ENCODE assay signal across 13 cellular contexts in the genomic region with DNA sequence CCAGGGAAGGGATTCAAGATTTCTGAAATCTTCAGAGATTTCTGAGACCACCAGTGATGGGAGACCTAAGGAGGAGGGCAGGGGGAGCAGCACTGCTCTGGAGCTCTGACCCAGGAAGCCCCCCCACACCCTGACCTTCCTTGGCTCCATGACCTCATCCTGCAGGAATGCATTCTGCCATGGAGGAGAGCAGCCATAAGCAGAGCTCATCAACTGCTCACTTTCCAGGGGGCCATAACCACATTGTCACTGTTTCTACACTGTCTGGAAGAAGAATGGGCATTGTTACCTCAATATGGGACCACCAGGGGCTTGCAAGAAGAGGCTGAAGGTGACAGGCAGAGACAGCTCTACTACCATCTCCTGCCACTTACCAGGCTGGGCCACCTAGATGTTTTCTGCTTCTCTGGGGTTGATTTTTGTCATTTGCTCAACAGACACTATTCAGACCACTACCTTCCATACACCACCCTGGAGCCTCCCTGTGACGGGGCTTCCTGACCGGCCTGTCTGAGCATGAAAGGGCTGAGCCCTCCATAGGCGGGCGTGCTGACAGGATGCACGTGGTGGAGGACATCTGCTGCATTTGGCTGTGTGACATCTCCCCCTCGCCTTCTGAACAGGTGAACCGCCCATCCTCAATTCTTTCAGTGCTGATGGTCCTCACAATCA. TPM values are rescaled to one million over a fixed set of nuclear protein-coding genes. Genes with fewer than 3 reads are reported as not detected.
DNase-seq lines count a peak whose midpoint lies in the region; ATAC-seq and TF ChIP-seq lines count a peak whose summit lies in the region.
"Had no signal": no experiment of that assay in that cellular context is flagged by ENCODE, and none has a peak within 500 bp of the region (broad histone marks: within the 10 kb centered on the region; RNA-seq: fewer than 3 reads in every experiment).

No MANE protein-coding gene starts in this region.

- H3K4me3 ChIP-seq in SJCRH30 (no peak overlapping the region), fibroblast of villous mesenchyme (ENCODE audit: low read depth, low read length) (no peak overlapping the region), skeletal muscle satellite cell (ENCODE audit: low read length) (no peak overlapping the region)
- H3K4me3 ChIP-seq: colonic mucosa, right atrium auricular region, SK-N-MC had no signal

- DNase-seq in SHP77 (lab: John Stamatoyannopoulos, UW) (peak; percentile 5 to 9), SHP77 treated with DMSO at 0.1 percent for 48 hours (lab: John Stamatoyannopoulos, UW) (no peak), SJCRH30 (peak; percentile 84 to 86), fibroblast of villous mesenchyme (ENCODE audit: low read depth) (peak; percentile 34), anterior cingulate cortex (lab: John Stamatoyannopoulos, UW) (no peak), NCI-H1436 (lab: John Stamatoyannopoulos, UW) (no peak)
- DNase-seq: colonic mucosa, NCI-H187 treated with DMSO at 0.1 percent for 48 hours had no signal

- ATAC-seq in HG03159 (IDR thresholded peaks at IDR 0.05; ENCODE audit: unreplicated experiment), result no peak

- H3K9me3 ChIP-seq in SJCRH30 (replicated peaks), result no peaks in the 10 kb centered on the region
- H3K9me3 ChIP-seq in skeletal muscle satellite cell (replicated peaks; ENCODE audit: low read length), result no peaks in the 10 kb centered on the region
- H3K9me3 ChIP-seq: colonic mucosa, right atrium auricular region had no signal

- peak overlapping the region; percentile 100 for H3K27ac ChIP-seq in SJCRH30
- H3K27ac ChIP-seq: colonic mucosa, right atrium auricular region, SK-N-MC had no signal

- H3K4me1 ChIP-seq in SJCRH30 (peaks cover 27% of the 10 kb centered on the region), skeletal muscle satellite cell (ENCODE audit: control insufficient read depth, insufficient read depth, low read length) (peaks cover 33% of the 10 kb centered on the region)

- no peaks in the 10 kb centered on the region for H3K27me3 ChIP-seq in SJCRH30
- H3K27me3 ChIP-seq in skeletal muscle satellite cell (ENCODE audit: control insufficient read depth, insufficient read depth, low read length), result no peaks in the 10 kb centered on the region
- H3K27me3 ChIP-seq: colonic mucosa, right atrium auricular region had no signal

- no peak overlapping the region for H3K9ac ChIP-seq in skeletal muscle satellite cell (ENCODE audit: low read depth, low read length)

- TF ChIP-seq CTCF in fibroblast of villous mesenchyme (IDR thresholded peaks at IDR 0.05; ENCODE audit: insufficient read depth, low read depth, low read length), result no peak

- H3K36me3 ChIP-seq in SJCRH30 (no peaks in the 10 kb centered on the region), skeletal muscle satellite cell (ENCODE audit: insufficient read depth, low read length) (no peaks in the 10 kb centered on the region)
- H3K36me3 ChIP-seq: colonic mucosa, right atrium auricular region had no signal

- H3K4me2 ChIP-seq in skeletal muscle satellite cell (ENCODE audit: low read length), result peak overlapping the region; percentile 5

RNA-seq across cellular contexts. Expression of gene TSC1, which starts 2.3 kb away (rescaled TPM):
- 40.5 and 44.5 TPM in 2 replicates for total RNA-seq in SJCRH30 (2014; rRNA removed; shearing (Covaris generic))
- total RNA-seq in fibroblast of villous mesenchyme, result 51.9 and 65.2 TPM in 2 replicates
- 36.5 and 46.1 TPM in 2 replicates for total RNA-seq in skeletal muscle satellite cell (2012; rRNA removed)

RNA-seq across cellular contexts. Expression of gene GFI1B, which starts 31.7 kb away (rescaled TPM):
- total RNA-seq in SJCRH30 (2014; rRNA removed; shearing (Covaris generic)), result 0.13 and 0.53 TPM in 2 replicates
- total RNA-seq in fibroblast of villous mesenchyme, result under 0.01 and 0.32 TPM in 2 replicates
- not detected in 2 replicates for total RNA-seq in skeletal muscle satellite cell (2012; rRNA removed)
- total RNA-seq: A673 had no signal

Comparison
In these comparisons a context has a peak if more than half of its experiments do, and no peak if none do; other contexts are left out.
1. DNase-seq: peak in SHP77 (2 of 2), SJCRH30 (2 of 2) and fibroblast of villous mesenchyme (single experiment); none in SHP77 treated with DMSO at 0.1 percent for 48 hours (single experiment), anterior cingulate cortex (0 of 58) and NCI-H1436 (single experiment).